Comparison of ENCODE assay signal across 22 cellular contexts in the genomic region with DNA sequence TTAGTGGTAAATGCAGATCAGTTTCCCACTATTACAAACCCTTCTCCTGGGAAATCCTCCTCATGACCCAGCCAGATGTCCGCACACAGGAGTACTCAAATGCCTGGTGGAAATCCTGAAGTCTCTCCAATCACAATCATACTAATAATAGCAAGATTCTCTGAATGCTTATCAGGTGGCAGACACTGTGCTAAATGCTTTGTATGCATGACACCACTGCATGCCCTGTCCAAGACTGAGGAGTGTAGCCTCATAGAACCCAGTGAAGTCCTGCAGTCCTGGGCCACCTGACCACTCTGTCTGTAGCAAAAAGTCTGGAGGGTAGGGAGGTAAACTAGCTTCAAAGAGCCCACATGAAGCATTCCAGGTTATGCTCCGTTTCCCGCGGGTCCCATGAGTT.
"Had no signal": no experiment of that assay in that cellular context is flagged by ENCODE, and none has a peak within 500 bp of the region (broad histone marks: within the 10 kb centered on the region; RNA-seq: fewer than 3 reads in every experiment).

No MANE protein-coding gene starts in this region.

- ATAC-seq: foreskin keratinocyte; mucosa of descending colon; naive thymus-derived CD8-positive, alpha-beta T cell had no signal

- H3K27me3 ChIP-seq: foreskin keratinocyte, ovary, sigmoid colon, stomach, transverse colon had no signal

- H3K36me3 Mint-ChIP-seq: naive thymus-derived CD8-positive, alpha-beta T cell had no signal

- H3K36me3 ChIP-seq: ovary, prostate gland, sigmoid colon, stomach, thoracic aorta, transverse colon had no signal

- H3K9me3 Mint-ChIP-seq: endodermal cell, neural crest cell had no signal

- H3K4me1 ChIP-seq: foreskin keratinocyte, prostate gland, sigmoid colon, transverse colon had no signal

- DNase-seq: central memory CD4-positive, alpha-beta T cell; effector CD4-positive, alpha-beta T cell; endodermal cell; erythroblast; foreskin keratinocyte; hypothalamus; islet precursor cell; mammary epithelial cell; mucosa of descending colon; naive thymus-derived CD8-positive, alpha-beta T cell; nucleus accumbens; ovary; sigmoid colon; stimulated activated naive CD4-positive, alpha-beta T cell; stomach; substantia nigra; transverse colon had no signal

- H3K4me3 ChIP-seq: coronary artery, mucosa of descending colon, ovary, prostate gland, sigmoid colon, skin epidermis, stomach, thoracic aorta, transverse colon had no signal

- H3K27ac ChIP-seq: coronary artery, foreskin keratinocyte, ovary, prostate gland, sigmoid colon, skin epidermis, stomach, thoracic aorta, transverse colon had no signal

- H3K27ac Mint-ChIP-seq: endodermal cell; naive thymus-derived CD8-positive, alpha-beta T cell had no signal

- H3K27me3 Mint-ChIP-seq: naive thymus-derived CD8-positive, alpha-beta T cell had no signal

- H3K4me3 Mint-ChIP-seq: endodermal cell; naive thymus-derived CD8-positive, alpha-beta T cell; neural crest cell had no signal

- H3K9me3 ChIP-seq: mucosa of descending colon, ovary, prostate gland, sigmoid colon, stomach, thoracic aorta, transverse colon had no signal
